ENCODE assay signal across 18 cellular contexts in genomic region chr5:95940758-95941682, GRCh38. TPM values are rescaled to one million over a fixed set of nuclear protein-coding genes. Genes with fewer than 3 reads are reported as not detected.
DNase-seq lines count a peak whose midpoint lies in the region; ATAC-seq and TF ChIP-seq lines count a peak whose summit lies in the region.
"Had no signal": no experiment of that assay in that cellular context is flagged by ENCODE, and none has a peak within 500 bp of the region (broad histone marks: within the 10 kb centered on the region; RNA-seq: fewer than 3 reads in every experiment).

No MANE protein-coding gene starts in this region.

- H2AFZ ChIP-seq in DND-41 (ENCODE audit: low read depth, low read length) (0 out of 2 replicates have a peak overlapping the region, but pooled peaks have one; percentile 15), neural progenitor cell (replicated peaks) (no peak overlapping the region)

- no peak overlapping the region for H3K4me2 ChIP-seq in DND-41 (ENCODE audit: insufficient read depth, low read length)
- peak overlapping the region; percentile 75 for H3K4me2 ChIP-seq in neural progenitor cell

- 52 to 58% (median 55%) methylated on average over 3 of the region's 3 CpGs for WGBS in psoas muscle, 3 donors

- H3K9me3 ChIP-seq in DND-41 (ENCODE audit: insufficient read depth, low read length, severe bottlenecking) (no peaks in the 10 kb centered on the region), neural progenitor cell (ENCODE audit: low read depth) (no peaks in the 10 kb centered on the region), psoas muscle (no peaks in the 10 kb centered on the region)
- H3K9me3 ChIP-seq: neutrophil, transverse colon had no signal

- ATAC-seq in DND-41 (ENCODE audit: insufficient read depth, low read depth) (peak; percentile 63; the same call in 1 of the 3 replicates), psoas muscle (no peak)
- ATAC-seq in activated T-helper 17 cell treated with anti-CD3 and anti-CD28 coated beads, Interleukin-2, amount 50 U/mL, for 72 hours (replicated peaks), result no peak
- ATAC-seq: activated CD4-positive, alpha-beta T cell treated with anti-CD3 and anti-CD28 coated beads for 36 hours; left lobe of liver had no signal

- no peak overlapping the region for H3K27ac Mint-ChIP-seq in neural progenitor cell
- no peak overlapping the region for H3K27ac Mint-ChIP-seq in activated T-helper 17 cell treated with anti-CD3 and anti-CD28 coated beads, Interleukin-2, amount 50 U/mL, for 72 hours
- H3K27ac Mint-ChIP-seq: activated CD4-positive, alpha-beta T cell treated with anti-CD3 and anti-CD28 coated beads for 36 hours; T-helper 1 cell treated with Interleukin-12 subunit alpha and Interleukin-12 subunit beta and Interleukin-4 antibody, amounts not matched to agents 30 μg/mL and 1 μg/mL, for 36 hours had no signal

- H3K36me3 ChIP-seq in DND-41 (ENCODE audit: insufficient read depth, low read length) (no peaks in the 10 kb centered on the region), neural progenitor cell (no peaks in the 10 kb centered on the region), psoas muscle (ENCODE audit: insufficient read depth in 1 of 2, low read depth in 1 of 2) (peaks cover 5 to 16% of the 10 kb centered on the region in 2 donors)
- H3K36me3 ChIP-seq: neutrophil, transverse colon had no signal

- peaks cover 14% of the 10 kb centered on the region for H3F3A ChIP-seq in neural progenitor cell (ENCODE audit: low read depth)

- H3K4me3 ChIP-seq in DND-41 (ENCODE audit: low read depth in 1 of 2, low read length in 2 of 2) (no peak overlapping the region), fibroblast of pulmonary artery (replicated peaks; ENCODE audit: low read depth, low read length) (no peak overlapping the region), neural progenitor cell (peak overlapping the region; percentile 28), psoas muscle (no peak overlapping the region)
- H3K4me3 ChIP-seq: transverse colon had no signal

- H3K27me3 ChIP-seq in DND-41 (ENCODE audit: insufficient read depth, low read length, poor library complexity) (no peaks in the 10 kb centered on the region), neural progenitor cell (no peaks in the 10 kb centered on the region), psoas muscle (ENCODE audit: insufficient read depth in 3 of 3, low read length in 2 of 3) (no peaks in the 10 kb centered on the region)
- H3K27me3 ChIP-seq: neutrophil, transverse colon had no signal

- no peaks in the 10 kb centered on the region for H3K9me3 Mint-ChIP-seq in neural progenitor cell
- no peaks in the 10 kb centered on the region for H3K9me3 Mint-ChIP-seq in activated T-helper 17 cell treated with anti-CD3 and anti-CD28 coated beads, Interleukin-2, amount 50 U/mL, for 72 hours
- H3K9me3 Mint-ChIP-seq: IgD-negative memory B cell had no signal

- intact Hi-C loops in psoas muscle (cut with DNase I), result no loop called here

- peaks cover 3% of the 10 kb centered on the region for H3K36me3 Mint-ChIP-seq in neural progenitor cell
- H3K36me3 Mint-ChIP-seq in activated T-helper 17 cell treated with anti-CD3 and anti-CD28 coated beads, Interleukin-2, amount 50 U/mL, for 72 hours (ENCODE audit: low read depth), result peaks cover 84% of the 10 kb centered on the region

- H3K27me3 Mint-ChIP-seq in neural progenitor cell (ENCODE audit: insufficient read depth, low read depth), result peaks cover 2% of the 10 kb centered on the region
- no peaks in the 10 kb centered on the region for H3K27me3 Mint-ChIP-seq in activated T-helper 17 cell treated with anti-CD3 and anti-CD28 coated beads, Interleukin-2, amount 50 U/mL, for 72 hours
- H3K27me3 Mint-ChIP-seq: activated CD4-positive, alpha-beta T cell treated with anti-CD3 and anti-CD28 coated beads for 36 hours; IgD-negative memory B cell had no signal

- TF ChIP-seq CTCF in DND-41 (IDR thresholded peaks at IDR 0.05; ENCODE audit: borderline replicate concordance, extremely low read depth, low read length, poor library complexity, severe bottlenecking), result no peak
- no peak for TF ChIP-seq CTCF in fibroblast of pulmonary artery (IDR thresholded peaks at IDR 0.05; ENCODE audit: low read length, missing control alignments)
- TF ChIP-seq CTCF in neural progenitor cell (IDR thresholded peaks at IDR 0.05), result no peak
- no peak for TF ChIP-seq CTCF in psoas muscle (IDR thresholded peaks at IDR 0.05)

- peaks cover 14% of the 10 kb centered on the region for H3K4me1 Mint-ChIP-seq in neural progenitor cell
- peaks cover 19% of the 10 kb centered on the region for H3K4me1 Mint-ChIP-seq in activated T-helper 17 cell treated with anti-CD3 and anti-CD28 coated beads, Interleukin-2, amount 50 U/mL, for 72 hours

- H3K27ac ChIP-seq in DND-41 (ENCODE audit: low read length) (no peak overlapping the region), neural progenitor cell (peak overlapping the region; percentile 81), psoas muscle (no peak overlapping the region)
- H3K27ac ChIP-seq: neutrophil, transverse colon had no signal

- no peaks in the 10 kb centered on the region for H3K79me2 ChIP-seq in DND-41 (ENCODE audit: insufficient read depth, low read length)
- no peaks in the 10 kb centered on the region for H3K79me2 ChIP-seq in neural progenitor cell (ENCODE audit: low read depth)

- no peaks in the 10 kb centered on the region for H4K20me1 ChIP-seq in DND-41 (ENCODE audit: insufficient read depth, low read length)
- no peaks in the 10 kb centered on the region for H4K20me1 ChIP-seq in neural progenitor cell (ENCODE audit: low read depth)

- H3K4me1 ChIP-seq in DND-41 (ENCODE audit: insufficient read depth, low read length), result peaks cover 14% of the 10 kb centered on the region
- H3K4me1 ChIP-seq in neural progenitor cell, result peaks cover 29% of the 10 kb centered on the region
- H3K4me1 ChIP-seq in psoas muscle, result peaks cover 23% of the 10 kb centered on the region

- H3K4me3 Mint-ChIP-seq in neural progenitor cell, result no peak overlapping the region
- no peak overlapping the region for H3K4me3 Mint-ChIP-seq in activated T-helper 17 cell treated with anti-CD3 and anti-CD28 coated beads, Interleukin-2, amount 50 U/mL, for 72 hours
- H3K4me3 Mint-ChIP-seq: activated CD4-positive, alpha-beta T cell treated with anti-CD3 and anti-CD28 coated beads for 36 hours; T-helper 1 cell treated with Interleukin-12 subunit alpha and Interleukin-12 subunit beta and Interleukin-4 antibody, amounts not matched to agents 30 μg/mL and 1 μg/mL, for 36 hours had no signal

- DNase-seq in DND-41 (peak; percentile 37), RPMI8226 (peak; percentile 78), fibroblast of pulmonary artery (ENCODE audit: low read depth) (peak; percentile 33), neural progenitor cell (ENCODE audit: low spot score) (peak; percentile 68), SIG-M5 treated with dmso at 0.1 percent for 504 hours (lab: John Stamatoyannopoulos, UW; ENCODE audit: unreplicated experiment) (no peak), psoas muscle (no peak), kidney tubule cell (ENCODE audit: low spot score) (no peak)
- DNase-seq: activated CD4-positive, alpha-beta T cell treated with anti-CD3 and anti-CD28 coated beads for 36 hours; activated T-cell treated with anti-CD3 and anti-CD28 coated beads, Interleukin-2, amount 50 U/mL, for 1 hour; aorta; effector CD8-positive, alpha-beta T cell; NCI-H1436; transverse colon had no signal

- H3K9ac ChIP-seq in DND-41 (ENCODE audit: low read depth, low read length) (no peak overlapping the region), neural progenitor cell (no peak overlapping the region)

RNA-seq across cellular contexts. Expression of gene ELL2, which starts 20.6 kb away (rescaled TPM):
- 9.3 and 14.2 TPM in 2 replicates for total RNA-seq in neural progenitor cell (ENCODE audit: low replicate concordance)
- 10 to 100 TPM; 16.2 to 59.8 (median 32.1) TPM for total RNA-seq in psoas muscle
- polyA plus RNA-seq in psoas muscle, result 10 to 100 TPM; 30.4 to 39.8 (median 39.6) TPM
- total RNA-seq in activated T-helper 17 cell treated with anti-CD3 and anti-CD28 coated beads, Interleukin-2, amount 50 U/mL, for 72 hours, result 100 to 1,000 TPM; 159 to 172 TPM

Comparison
In these comparisons a context has a peak if more than half of its experiments do, and no peak if none do; other contexts are left out.
1. DNase-seq: peak in DND-41 (single experiment), RPMI8226 (single experiment), fibroblast of pulmonary artery (single experiment) and neural progenitor cell (single experiment); none in SIG-M5 treated with dmso at 0.1 percent for 504 hours (single experiment), psoas muscle (0 of 2) and kidney tubule cell (single experiment).